In genomic region chr5:181203842-181204560, GRCh38 we compare ENCODE assay signal across 5 cellular contexts. TPM values are rescaled to one million over a fixed set of nuclear protein-coding genes. Genes with fewer than 3 reads are reported as not detected.
DNase-seq lines count a peak whose midpoint lies in the region; ATAC-seq and TF ChIP-seq lines count a peak whose summit lies in the region.

No MANE protein-coding gene starts in this region.

- no peaks in the 10 kb centered on the region for H3K27me3 ChIP-seq in thoracic aorta (replicated peaks; ENCODE audit: insufficient read depth)

- H3K27ac ChIP-seq in SK-N-MC (no peak overlapping the region), thoracic aorta (peak overlapping the region in 1 of 2 donors; percentile 89)

- H3K9me3 ChIP-seq in SK-N-MC (ENCODE audit: low read depth, low read length) (no peaks in the 10 kb centered on the region), thoracic aorta (no peaks in the 10 kb centered on the region)

- ATAC-seq in Right ventricle myocardium superior (ENCODE audit: poor library complexity) (peak; percentile 0), thoracic aorta (ENCODE audit: insufficient number of reproducible peaks, low FRiP score, low read depth) (no peak), HG02852 (IDR thresholded peaks at IDR 0.05; ENCODE audit: unreplicated experiment) (no peak), HG02588 (IDR thresholded peaks at IDR 0.05; ENCODE audit: unreplicated experiment) (no peak)

- H3K4me3 ChIP-seq in SK-N-MC (peak overlapping the region; percentile 90), thoracic aorta (peak overlapping the region; percentile 89)

- H3K36me3 ChIP-seq in SK-N-MC (ENCODE audit: insufficient read depth, low read length) (no peaks in the 10 kb centered on the region), thoracic aorta (no peaks in the 10 kb centered on the region)

- intact Hi-C loops in Right ventricle myocardium superior (cut with DNase I) = no loop called here

- DNase-seq in SK-N-MC (ENCODE audit: low read depth, low spot score) (no peak), Right ventricle myocardium superior (peak; percentile 58), thoracic aorta (ENCODE audit: low spot score) (no peak)

- no peak for TF ChIP-seq CTCF in thoracic aorta (IDR thresholded peaks at IDR 0.05)

- peaks cover 18 to 27% of the 10 kb centered on the region in 2 donors for H3K4me1 ChIP-seq in thoracic aorta (ENCODE audit: control insufficient read depth in 1 of 2, low read depth in 2 of 2)

- peak overlapping the region; percentile 64 for H3K9ac ChIP-seq in SK-N-MC (ENCODE audit: insufficient read length)

RNA-seq across cellular contexts. Expression of gene TRIM7, which starts 1.0 kb away (rescaled TPM):
- total RNA-seq in Right ventricle myocardium superior = 10.8 TPM
- total RNA-seq in thoracic aorta = 10 to 100 TPM; 11.4 to 14.7 TPM

RNA-seq across cellular contexts. Expression of gene TRIM41, which starts 19.1 kb away (rescaled TPM):
- 20.7 TPM for total RNA-seq in Right ventricle myocardium superior
- 10 to 100 TPM; 12.2 to 12.4 TPM for total RNA-seq in thoracic aorta

RNA-seq across cellular contexts. Expression of gene RACK1, which starts 39.7 kb away (rescaled TPM):
- total RNA-seq in Right ventricle myocardium superior (577 TPM), thoracic aorta (1,000 to 10,000 TPM; 1,534 to 1,629 TPM)

RNA-seq across cellular contexts. Expression of gene OR2V2, which starts 56.6 kb away (rescaled TPM):
- total RNA-seq in Right ventricle myocardium superior (not detected), thoracic aorta (not detected)

RNA-seq across cellular contexts. Expression of gene TRIM52, which starts 56.9 kb away (rescaled TPM):
- total RNA-seq in Right ventricle myocardium superior (9.3 TPM), thoracic aorta (10 to 100 TPM; 13.1 to 15.9 TPM)
